Comparison of ENCODE assay signal across 8 cellular contexts in genomic region chr1:66993076-66993475, GRCh38.
"Had no signal": no experiment of that assay in that cellular context is flagged by ENCODE, and none has a peak within 500 bp of the region (broad histone marks: within the 10 kb centered on the region; RNA-seq: fewer than 3 reads in every experiment).

No MANE protein-coding gene starts in this region.

- H3K4me3 ChIP-seq: GM12878 had no signal

- DNase-seq: GDM1, GF-D8 had no signal

- FAIRE-seq: G401.6, GM12878, GM12891, GM12892, GM18507, GM19239 had no signal
